Comparison of ENCODE assay signal across 25 cellular contexts in genomic region chr7:130268463-130269317, GRCh38. TPM values are rescaled to one million over a fixed set of nuclear protein-coding genes. Genes with fewer than 3 reads are reported as not detected.
DNase-seq lines count a peak whose midpoint lies in the region; ATAC-seq and TF ChIP-seq lines count a peak whose summit lies in the region.
"Had no signal": no experiment of that assay in that cellular context is flagged by ENCODE, and none has a peak within 500 bp of the region (broad histone marks: within the 10 kb centered on the region; RNA-seq: fewer than 3 reads in every experiment).

No MANE protein-coding gene starts in this region.

- H3K9me3 Mint-ChIP-seq in progenitor cell of endocrine pancreas (ENCODE audit: low read depth): no peaks in the 10 kb centered on the region
- H3K9me3 Mint-ChIP-seq: HFFc6 had no signal

- TF ChIP-seq CTCF in progenitor cell of endocrine pancreas (IDR thresholded peaks at IDR 0.05; ENCODE audit: unreplicated experiment): no peak

- H3K27me3 Mint-ChIP-seq in progenitor cell of endocrine pancreas: no peaks in the 10 kb centered on the region

- DNase-seq in NCI-H1417 (lab: John Stamatoyannopoulos, UW) (peak in 2 of 3 experiments; percentile 22 to 67), NCI-H1417 treated with DMSO at 0.1 percent for 48 hours (lab: John Stamatoyannopoulos, UW) (no peak), NCI-H146 treated with DMSO at 0.1 percent for 48 hours (lab: John Stamatoyannopoulos, UW; ENCODE audit: unreplicated experiment) (peak; percentile 23), RPMI8226 (peak; percentile 49), progenitor cell of endocrine pancreas (ENCODE audit: low spot score, unreplicated experiment) (no peak), GM19238 (ENCODE audit: insufficient read length, low spot score) (no peak), A172 (ENCODE audit: low spot score) (no peak)
- DNase-seq: CD4-positive, CD25-positive, alpha-beta regulatory T cell; EL; GDM1; GOT3; HFFc6; NCI-H1105 treated with DMSO at 0.1 percent for 48 hours; NCI-H187; NCI-H2227 treated with DMSO at 0.1 percent for 48 hours; NCI-H510A; NCI-H774; PC-9; Right ventricle myocardium superior; T-helper 2 cell had no signal

- H3K4me3 Mint-ChIP-seq in progenitor cell of endocrine pancreas (ENCODE audit: low read depth): peak overlapping the region; percentile 66
- H3K4me3 Mint-ChIP-seq: CD4-positive, CD25-positive, alpha-beta regulatory T cell; HFFc6 had no signal

- ATAC-seq in GM18907 (IDR thresholded peaks at IDR 0.05; ENCODE audit: unreplicated experiment): no peak
- ATAC-seq: GM12878 had no signal

- H3K4me1 Mint-ChIP-seq in progenitor cell of endocrine pancreas (ENCODE audit: low read depth): peaks cover 66% of the 10 kb centered on the region

- peak overlapping the region; percentile 21 for H3K27ac Mint-ChIP-seq in progenitor cell of endocrine pancreas
- H3K27ac Mint-ChIP-seq: CD4-positive, CD25-positive, alpha-beta regulatory T cell; HFFc6 had no signal

- peaks cover 2% of the 10 kb centered on the region for H3K36me3 Mint-ChIP-seq in progenitor cell of endocrine pancreas (ENCODE audit: insufficient read depth)
- H3K36me3 Mint-ChIP-seq: CD4-positive, CD25-positive, alpha-beta regulatory T cell had no signal

RNA-seq across cellular contexts. Expression of gene CPA2, which starts 2.0 kb away (rescaled TPM):
- 85.0 and 107 TPM in 2 replicates for total RNA-seq in progenitor cell of endocrine pancreas
- not detected in 2 replicates for total RNA-seq in A172 (2014; rRNA removed; shearing (Covaris generic))
- total RNA-seq: CD4-positive, CD25-positive, alpha-beta regulatory T cell; HFFc6; HT-29; PC-9; Right ventricle myocardium superior; RPMI7951; SJSA1 had no signal

RNA-seq across cellular contexts. Expression of gene CPA4, which starts 24.3 kb away (rescaled TPM):
- total RNA-seq in progenitor cell of endocrine pancreas: 4.9 and 5.1 TPM in 2 replicates
- total RNA-seq in A172 (2014; rRNA removed; shearing (Covaris generic)): 387 and 495 TPM in 2 replicates
- total RNA-seq: CD4-positive, CD25-positive, alpha-beta regulatory T cell; HT-29; Right ventricle myocardium superior had no signal

Comparison
In these comparisons a context has a peak if more than half of its experiments do, and no peak if none do; other contexts are left out.
1. DNase-seq: peak in NCI-H1417 (2 of 3), NCI-H146 treated with DMSO at 0.1 percent for 48 hours (single experiment) and RPMI8226 (single experiment); none in NCI-H1417 treated with DMSO at 0.1 percent for 48 hours (single experiment), progenitor cell of endocrine pancreas (single experiment), GM19238 (single experiment) and A172 (single experiment).
2. RNA of gene CPA2, which starts 2.0 kb away (total RNA-seq): 85.0 to 107 TPM in progenitor cell of endocrine pancreas; not detected in A172; every median in the first group is over 10 times any median in the second.
3. RNA of gene CPA4, which starts 24.3 kb away (total RNA-seq): 387 to 495 TPM in A172; 4.9 to 5.1 TPM in progenitor cell of endocrine pancreas; every median in the first group is over 10 times any median in the second.